Comparison of ENCODE assay signal across 2 cellular contexts in the genomic region with DNA sequence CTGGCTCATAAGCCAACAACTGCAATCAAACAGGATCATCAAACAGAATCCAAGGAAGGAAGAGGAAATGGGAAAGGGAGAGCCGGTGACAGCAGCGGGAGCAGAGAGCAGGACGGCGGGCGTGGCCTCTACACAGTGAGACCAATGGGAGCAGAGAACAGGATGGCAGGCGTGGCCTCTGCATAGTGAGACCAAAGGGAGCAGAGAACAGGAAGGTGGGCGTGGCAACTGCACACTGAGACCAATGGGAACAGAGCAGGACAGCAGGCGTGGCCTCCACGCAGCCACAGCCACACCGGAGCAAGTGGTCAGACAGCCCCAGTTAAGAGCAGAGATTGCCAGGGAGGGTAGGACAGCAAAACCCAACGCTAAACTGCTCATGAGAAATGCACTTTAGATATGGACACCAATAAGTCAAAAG.
TF ChIP-seq lines count a peak whose summit lies in the region.

No MANE protein-coding gene starts in this region.

TF ChIP-seq in A549, 52 proteins besides CTCF, POLR2A, EP300 and RAD21:
- TF ChIP-seq, protein P1, sequence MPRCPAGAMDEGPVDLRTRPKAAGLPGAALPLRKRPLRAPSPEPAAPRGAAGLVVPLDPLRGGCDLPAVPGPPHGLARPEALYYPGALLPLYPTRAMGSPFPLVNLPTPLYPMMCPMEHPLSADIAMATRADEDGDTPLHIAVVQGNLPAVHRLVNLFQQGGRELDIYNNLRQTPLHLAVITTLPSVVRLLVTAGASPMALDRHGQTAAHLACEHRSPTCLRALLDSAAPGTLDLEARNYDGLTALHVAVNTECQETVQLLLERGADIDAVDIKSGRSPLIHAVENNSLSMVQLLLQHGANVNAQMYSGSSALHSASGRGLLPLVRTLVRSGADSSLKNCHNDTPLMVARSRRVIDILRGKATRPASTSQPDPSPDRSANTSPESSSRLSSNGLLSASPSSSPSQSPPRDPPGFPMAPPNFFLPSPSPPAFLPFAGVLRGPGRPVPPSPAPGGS (IDR thresholded peaks at IDR 0.05) = no peak
- TF ChIP-seq KDM5A (IDR thresholded peaks at IDR 0.05) (no peak), EHF (CRISPR knock-in tag; IDR thresholded peaks at IDR 0.05) (no peak), ZC3H11A (IDR thresholded peaks at IDR 0.05) (no peak), PHF8 (IDR thresholded peaks at IDR 0.05; ENCODE audit: borderline replicate concordance, low read depth) (no peak), SMC3 (IDR thresholded peaks at IDR 0.05) (no peak), CHD4 (IDR thresholded peaks at IDR 0.05; ENCODE audit: borderline replicate concordance) (no peak), EHMT2 (IDR thresholded peaks at IDR 0.05; ENCODE audit: low read depth) (no peak), CHD2 (IDR thresholded peaks at IDR 0.05; ENCODE audit: low read length, partially characterized antibody) (no peak)
- TF ChIP-seq, protein P2, sequence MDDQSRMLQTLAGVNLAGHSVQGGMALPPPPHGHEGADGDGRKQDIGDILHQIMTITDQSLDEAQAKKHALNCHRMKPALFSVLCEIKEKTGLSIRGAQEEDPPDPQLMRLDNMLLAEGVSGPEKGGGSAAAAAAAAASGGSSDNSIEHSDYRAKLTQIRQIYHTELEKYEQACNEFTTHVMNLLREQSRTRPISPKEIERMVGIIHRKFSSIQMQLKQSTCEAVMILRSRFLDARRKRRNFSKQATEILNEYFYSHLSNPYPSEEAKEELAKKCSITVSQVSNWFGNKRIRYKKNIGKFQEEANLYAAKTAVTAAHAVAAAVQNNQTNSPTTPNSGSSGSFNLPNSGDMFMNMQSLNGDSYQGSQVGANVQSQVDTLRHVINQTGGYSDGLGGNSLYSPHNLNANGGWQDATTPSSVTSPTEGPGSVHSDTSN (IDR thresholded peaks at IDR 0.05) = no peak
- TF ChIP-seq, protein P3, sequence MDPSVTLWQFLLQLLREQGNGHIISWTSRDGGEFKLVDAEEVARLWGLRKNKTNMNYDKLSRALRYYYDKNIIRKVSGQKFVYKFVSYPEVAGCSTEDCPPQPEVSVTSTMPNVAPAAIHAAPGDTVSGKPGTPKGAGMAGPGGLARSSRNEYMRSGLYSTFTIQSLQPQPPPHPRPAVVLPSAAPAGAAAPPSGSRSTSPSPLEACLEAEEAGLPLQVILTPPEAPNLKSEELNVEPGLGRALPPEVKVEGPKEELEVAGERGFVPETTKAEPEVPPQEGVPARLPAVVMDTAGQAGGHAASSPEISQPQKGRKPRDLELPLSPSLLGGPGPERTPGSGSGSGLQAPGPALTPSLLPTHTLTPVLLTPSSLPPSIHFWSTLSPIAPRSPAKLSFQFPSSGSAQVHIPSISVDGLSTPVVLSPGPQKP (IDR thresholded peaks at IDR 0.05; ENCODE audit: low read depth, low read length) = no peak

TF ChIP-seq in IMR-90, 13 proteins besides CTCF, POLR2A, EP300 and RAD21:
- TF ChIP-seq CEBPB (IDR thresholded peaks at IDR 0.05; ENCODE audit: low read depth, low read length) = no peak
- TF ChIP-seq BHLHE40 (IDR thresholded peaks at IDR 0.05; ENCODE audit: low read depth, low read length) = no peak
- no peak for TF ChIP-seq RFX5 (IDR thresholded peaks at IDR 0.05; ENCODE audit: low read depth, low read length)
- TF ChIP-seq, protein P4, sequence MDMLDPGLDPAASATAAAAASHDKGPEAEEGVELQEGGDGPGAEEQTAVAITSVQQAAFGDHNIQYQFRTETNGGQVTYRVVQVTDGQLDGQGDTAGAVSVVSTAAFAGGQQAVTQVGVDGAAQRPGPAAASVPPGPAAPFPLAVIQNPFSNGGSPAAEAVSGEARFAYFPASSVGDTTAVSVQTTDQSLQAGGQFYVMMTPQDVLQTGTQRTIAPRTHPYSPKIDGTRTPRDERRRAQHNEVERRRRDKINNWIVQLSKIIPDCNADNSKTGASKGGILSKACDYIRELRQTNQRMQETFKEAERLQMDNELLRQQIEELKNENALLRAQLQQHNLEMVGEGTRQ (IDR thresholded peaks at IDR 0.05; ENCODE audit: low read depth, low read length) = no peak
- TF ChIP-seq RCOR1 (IDR thresholded peaks at IDR 0.05; ENCODE audit: insufficient replicate concordance, low read length) = no peak
- TF ChIP-seq NFE2L2 (IDR thresholded peaks at IDR 0.05; ENCODE audit: low read depth, low read length) = no peak
- no peak for TF ChIP-seq MAFK (IDR thresholded peaks at IDR 0.05; ENCODE audit: low read depth, low read length)
- no peak for TF ChIP-seq FOS (IDR thresholded peaks at IDR 0.05; ENCODE audit: low read depth, low read length)
- TF ChIP-seq CHD1 (IDR thresholded peaks at IDR 0.05; ENCODE audit: low read depth, low read length) = no peak
